8 cellular contexts compared by ENCODE assay signal in the genomic region with DNA sequence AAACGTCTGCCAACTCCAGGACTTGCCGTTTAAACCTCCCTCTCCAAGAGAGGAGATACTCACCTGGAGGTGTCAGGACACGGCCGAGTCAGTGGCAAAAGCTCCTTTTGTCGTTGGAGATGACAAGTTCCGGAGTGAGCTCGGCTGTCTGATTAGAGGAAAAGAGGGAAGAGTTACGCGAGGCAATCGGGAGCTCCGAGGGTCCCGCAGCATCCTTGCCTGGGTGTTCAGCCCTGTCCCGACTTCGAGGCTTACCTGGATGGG. TPM values are rescaled to one million over a fixed set of nuclear protein-coding genes. Genes with fewer than 3 reads are reported as not detected.
A peak's percentile ranks its signal among the peaks of the same experiment; 100 is the strongest.
DNase-seq lines count a peak whose midpoint lies in the region; ATAC-seq and TF ChIP-seq lines count a peak whose summit lies in the region.

No MANE protein-coding gene starts in this region.

- H3K36me3 ChIP-seq in HUES64 (ENCODE audit: insufficient read depth, low read length) (peaks cover 14% of the 10 kb centered on the region), mammary epithelial cell (ENCODE audit: insufficient read depth, low read length) (no peaks in the 10 kb centered on the region), muscle layer of colon (ENCODE audit: insufficient read depth, low read length) (peaks cover 12% of the 10 kb centered on the region)

- peaks cover 12% of the 10 kb centered on the region for H3K79me2 ChIP-seq in mammary epithelial cell (ENCODE audit: insufficient read depth, low read length)

- ATAC-seq in GM21528 (IDR thresholded peaks at IDR 0.05; ENCODE audit: low FRiP score, unreplicated experiment): no peak

- in situ Hi-C loops in mammary epithelial cell (cut with MboI; ENCODE audit: low sequenced_read_pairs in 2 of 2): no loop called here

- peak overlapping the region; percentile 93 for H3K4me2 ChIP-seq in mammary epithelial cell (ENCODE audit: insufficient read depth, low read depth, low read length)

- CTCF ChIA-PET in AG04449 (lab: Yijun Ruan, JAX): interaction anchor here (1.4 to 40.3 kb wide), 4 partner anchors 10 to 78 kb away, joined by 4 to 1485 read pairs (median 12); no protein-coding TSS in a partner anchor
- CTCF ChIA-PET in mammary epithelial cell (lab: Charles Lee; ENCODE audit: low non-redundant PET): interaction anchor here (0.6 kb wide), 1 partner anchor 61 kb away, joined by 3 read pairs; no protein-coding TSS in a partner anchor

- POLR2A ChIA-PET in AG04449 (lab: Yijun Ruan, JAX): interaction anchor here (0.5 to 5.5 kb wide), 12 partner anchors 8 to 216 kb away, joined by 3 to 67 read pairs (median 6); a partner anchor contains a TSS

- H3K4me1 ChIP-seq in HUES64 (ENCODE audit: insufficient read depth, low read length): peaks cover 56% of the 10 kb centered on the region
- peaks cover 53% of the 10 kb centered on the region for H3K4me1 ChIP-seq in mammary epithelial cell (ENCODE audit: insufficient read depth, low read length)
- H3K4me1 ChIP-seq in muscle layer of colon (ENCODE audit: insufficient read depth, low read length): peaks cover 78% of the 10 kb centered on the region

- peak overlapping the region; percentile 61 for H2AFZ ChIP-seq in mammary epithelial cell (ENCODE audit: low read depth, low read length)

- H3K27me3 ChIP-seq in HUES64 (ENCODE audit: insufficient read depth, low read length): peaks cover 2% of the 10 kb centered on the region
- H3K27me3 ChIP-seq in mammary epithelial cell (ENCODE audit: insufficient read depth, low read length): no peaks in the 10 kb centered on the region
- no peaks in the 10 kb centered on the region for H3K27me3 ChIP-seq in muscle layer of colon (ENCODE audit: control insufficient read depth in 1 of 2, insufficient read depth in 2 of 2, low read length in 2 of 2)

- TF ChIP-seq CTCF in AG04449 (IDR thresholded peaks at IDR 0.05; ENCODE audit: insufficient read depth, low read length, missing control alignments) (no peak), mammary epithelial cell (conservative IDR thresholded peaks at IDR 0.05 in 1 of 2, IDR thresholded peaks at IDR 0.05 in 1 of 2; ENCODE audit: extremely low read depth in 1 of 2, insufficient read depth in 1 of 2, low read depth in 1 of 2, low read length in 2 of 2) (no peak)

- intact Hi-C loops in mammary epithelial cell (cut with micrococcal nuclease): loop anchor here (1.0 kb wide), 3 partner anchors 26 to 78 kb away; no protein-coding TSS in a partner anchor

- H4K20me1 ChIP-seq in mammary epithelial cell (ENCODE audit: insufficient read depth, low read length): no peaks in the 10 kb centered on the region

- DNase-seq in AG04449 (ENCODE audit: low read depth, low spot score) (no peak), mammary epithelial cell (peak; percentile 19), HCEC 1CT (no peak), cerebellum (ENCODE audit: low spot score) (no peak), GOT3 (lab: John Stamatoyannopoulos, UW) (no peak)

- WGBS in HUES64: 1% methylated on average over 14 of the region's 14 CpGs
- 3% methylated on average over 5 of the region's 14 CpGs for WGBS in mammary epithelial cell (ENCODE audit: low coverage, missing lambda C conversion rate)

- dilution Hi-C loops in mammary epithelial cell (cut with HindIII; ENCODE audit: low sequenced_read_pairs): no loop called here

- H3K4me3 ChIP-seq in AG04449 (ENCODE audit: low read depth, low read length) (peak overlapping the region; percentile 87), HUES64 (ENCODE audit: low read length) (peak overlapping the region; percentile 82), mammary epithelial cell (replicated peaks in 1 of 3; ENCODE audit: insufficient read depth in 1 of 3, low read depth in 2 of 3, low read length in 3 of 3) (peak overlapping the region; percentile 61 to 76 (median 75)), muscle layer of colon (ENCODE audit: low read depth in 1 of 2, low read length in 2 of 2) (peak overlapping the region; percentile 94)

- H3K9ac ChIP-seq in HUES64 (ENCODE audit: low read depth, low read length) (peak overlapping the region; percentile 88), mammary epithelial cell (ENCODE audit: insufficient read depth, low read length) (peak overlapping the region; percentile 71), muscle layer of colon (ENCODE audit: low read length) (peak overlapping the region; percentile 93)

- H3K27ac ChIP-seq in HUES64 (ENCODE audit: low read depth, low read length) (peak overlapping the region; percentile 89), mammary epithelial cell (ENCODE audit: insufficient read depth, low read depth, low read length) (peak overlapping the region; percentile 48), muscle layer of colon (ENCODE audit: low read depth, low read length) (peak overlapping the region; percentile 82)

- no peaks in the 10 kb centered on the region for H3K9me3 ChIP-seq in HUES64 (ENCODE audit: insufficient read depth, low read depth, low read length)
- H3K9me3 ChIP-seq in mammary epithelial cell (replicated peaks; ENCODE audit: insufficient read depth, low read length): no peaks in the 10 kb centered on the region
- no peaks in the 10 kb centered on the region for H3K9me3 ChIP-seq in muscle layer of colon (ENCODE audit: low read length)

- no TSS peak for BruUV-seq in mammary epithelial cell (replicated peaks; lab: Mats Ljungman, UMichigan)

RNA-seq across cellular contexts. Expression of a gene that starts 0.5 kb away (rescaled TPM):
- polyA plus RNA-seq in HUES64 (2013, experiment 1 of 2): 311 TPM
- 399 TPM for polyA plus RNA-seq in HUES64 (2013, experiment 2 of 2)
- total RNA-seq in mammary epithelial cell (10 to 100 TPM; 53.6 to 53.8 TPM), cerebellum (33.6 TPM)
- polyA plus RNA-seq in mammary epithelial cell: 31.7 TPM
- 22.4 TPM for polyA minus RNA-seq in mammary epithelial cell

RNA-seq across cellular contexts. Expression of a gene that starts 27.8 kb away (rescaled TPM):
- polyA plus RNA-seq in HUES64 (2013, experiment 1 of 2): 3.0 TPM
- 4.2 TPM for polyA plus RNA-seq in HUES64 (2013, experiment 2 of 2)
- 1 to 10 TPM in 1 of 2 donors, under 1 TPM in 1; 0.17 to 2.2 TPM for total RNA-seq in mammary epithelial cell
- 0.44 TPM for polyA plus RNA-seq in mammary epithelial cell
- polyA minus RNA-seq in mammary epithelial cell: 3.1 TPM
- total RNA-seq in cerebellum: 3.1 TPM
